In the genomic region with DNA sequence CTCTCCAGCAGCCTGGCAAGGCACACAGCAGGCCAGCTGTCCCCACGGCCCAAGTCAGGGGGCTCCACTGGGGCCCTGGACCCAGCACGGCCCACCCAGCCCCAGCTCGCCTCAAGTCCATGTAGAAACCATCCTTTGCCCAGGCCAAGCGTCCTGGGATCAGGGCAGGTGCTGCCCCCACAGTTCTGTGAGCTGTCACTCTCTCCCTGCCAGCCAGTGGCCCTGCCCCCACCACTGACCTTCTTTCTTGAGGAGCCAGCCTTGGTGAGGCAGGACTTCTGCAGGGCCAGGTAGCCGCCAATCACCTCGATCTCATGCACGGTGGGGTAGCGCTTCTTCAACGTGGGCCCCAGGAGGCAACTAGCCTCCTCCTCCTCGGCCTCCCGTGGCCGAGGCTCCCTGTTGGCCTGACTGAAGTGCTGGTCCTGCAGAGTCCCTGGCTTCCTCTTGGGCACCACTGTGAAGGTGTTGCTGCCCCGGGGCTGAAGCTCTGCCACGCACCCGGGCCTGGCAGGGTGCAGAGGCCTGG, we compare ENCODE assay signal across 9 cellular contexts. TPM values are rescaled to one million over a fixed set of nuclear protein-coding genes. Genes with fewer than 3 reads are reported as not detected.
DNase-seq lines count a peak whose midpoint lies in the region; ATAC-seq and TF ChIP-seq lines count a peak whose summit lies in the region.
"Had no signal": no experiment of that assay in that cellular context is flagged by ENCODE, and none has a peak within 500 bp of the region (broad histone marks: within the 10 kb centered on the region; RNA-seq: fewer than 3 reads in every experiment).

No MANE protein-coding gene starts in this region.

- peaks cover 21% of the 10 kb centered on the region for H3K4me1 Mint-ChIP-seq in activated CD4-positive, alpha-beta T cell treated with anti-CD3 and anti-CD28 coated beads for 36 hours
- peaks cover 19% of the 10 kb centered on the region for H3K4me1 Mint-ChIP-seq in stimulated activated effector memory CD8-positive, alpha-beta T cell treated with anti-CD3 and anti-CD28 coated beads, Interleukin-12 subunit alpha, Interleukin-12 subunit beta, amount 100 ng/mL, for 72 hours

- peak overlapping the region; percentile 58 for H3K4me3 ChIP-seq in WI38 (ENCODE audit: low read depth, low read length)
- H3K4me3 ChIP-seq in fibroblast of villous mesenchyme (ENCODE audit: low read depth, low read length), result peak overlapping the region; percentile 54

- POLR2A ChIA-PET in activated CD4-positive, alpha-beta T cell treated with anti-CD3 and anti-CD28 coated beads for 36 hours (lab: Charles Lee), result interaction anchor here (1.0 kb wide), 1 partner anchor 45 kb away, joined by 3 read pairs; no protein-coding TSS in a partner anchor

- ATAC-seq in activated CD4-positive, alpha-beta T cell treated with anti-CD3 and anti-CD28 coated beads for 36 hours, result no peak
- ATAC-seq in stimulated activated effector memory CD8-positive, alpha-beta T cell treated with anti-CD3 and anti-CD28 coated beads, Interleukin-12 subunit alpha, Interleukin-12 subunit beta, amount 100 ng/mL, for 72 hours, result no peak
- ATAC-seq in GM21528 (IDR thresholded peaks at IDR 0.05; ENCODE audit: low FRiP score, unreplicated experiment), result no peak

- peak overlapping the region; percentile 72 for H3K4me3 Mint-ChIP-seq in activated CD4-positive, alpha-beta T cell treated with anti-CD3 and anti-CD28 coated beads for 36 hours
- H3K4me3 Mint-ChIP-seq in stimulated activated effector memory CD8-positive, alpha-beta T cell treated with anti-CD3 and anti-CD28 coated beads, Interleukin-12 subunit alpha, Interleukin-12 subunit beta, amount 100 ng/mL, for 72 hours, result peak overlapping the region; percentile 73

- DNase-seq in activated CD4-positive, alpha-beta T cell treated with anti-CD3 and anti-CD28 coated beads for 36 hours, result no peak
- DNase-seq in activated CD4-positive, alpha-beta T cell treated with anti-CD3 and anti-CD28 coated beads for 1 hour, result no peak
- no peak for DNase-seq in fibroblast of villous mesenchyme (ENCODE audit: low read depth)
- DNase-seq in stimulated activated effector memory CD8-positive, alpha-beta T cell treated with anti-CD3 and anti-CD28 coated beads, Interleukin-12 subunit alpha, Interleukin-12 subunit beta, amount 100 ng/mL, for 72 hours (ENCODE audit: low spot score in 2 of 2), result no peak
- no peak for DNase-seq in D341Med (ENCODE audit: low spot score)
- no peak for DNase-seq in dedifferentiated amniotic fluid mesenchymal stem cell (ENCODE audit: extremely low spot score)
- DNase-seq: AML-193 had no signal

- no peaks in the 10 kb centered on the region for H3K27me3 Mint-ChIP-seq in activated CD4-positive, alpha-beta T cell treated with anti-CD3 and anti-CD28 coated beads for 36 hours

- no peaks in the 10 kb centered on the region for H3K36me3 Mint-ChIP-seq in activated CD4-positive, alpha-beta T cell treated with anti-CD3 and anti-CD28 coated beads for 36 hours (ENCODE audit: low read depth)
- H3K36me3 Mint-ChIP-seq in stimulated activated effector memory CD8-positive, alpha-beta T cell treated with anti-CD3 and anti-CD28 coated beads, Interleukin-12 subunit alpha, Interleukin-12 subunit beta, amount 100 ng/mL, for 72 hours, result no peaks in the 10 kb centered on the region

- H3K9me3 Mint-ChIP-seq in activated CD4-positive, alpha-beta T cell treated with anti-CD3 and anti-CD28 coated beads for 36 hours (ENCODE audit: low read depth), result no peaks in the 10 kb centered on the region
- H3K9me3 Mint-ChIP-seq in stimulated activated effector memory CD8-positive, alpha-beta T cell treated with anti-CD3 and anti-CD28 coated beads, Interleukin-12 subunit alpha, Interleukin-12 subunit beta, amount 100 ng/mL, for 72 hours, result no peaks in the 10 kb centered on the region

- H3K27ac Mint-ChIP-seq in activated CD4-positive, alpha-beta T cell treated with anti-CD3 and anti-CD28 coated beads for 36 hours, result no peak overlapping the region
- H3K27ac Mint-ChIP-seq in stimulated activated effector memory CD8-positive, alpha-beta T cell treated with anti-CD3 and anti-CD28 coated beads, Interleukin-12 subunit alpha, Interleukin-12 subunit beta, amount 100 ng/mL, for 72 hours, result no peak overlapping the region

- intact Hi-C loops in activated CD4-positive, alpha-beta T cell treated with anti-CD3 and anti-CD28 coated beads for 36 hours (cut with DNase I, micrococcal nuclease), result no loop called here

- CTCF ChIA-PET in activated CD4-positive, alpha-beta T cell treated with anti-CD3 and anti-CD28 coated beads for 36 hours (lab: Charles Lee), result interaction anchor here (0.5 kb wide), 1 partner anchor 527 kb away, joined by 3 read pairs; no protein-coding TSS in a partner anchor

- TF ChIP-seq CTCF in WI38 (IDR thresholded peaks at IDR 0.05; ENCODE audit: low read depth, low read length) (no peak), fibroblast of villous mesenchyme (IDR thresholded peaks at IDR 0.05; ENCODE audit: insufficient read depth, low read depth, low read length) (no peak)

RNA-seq across cellular contexts. Expression of a gene that starts 1.7 kb away (rescaled TPM):
- 1 to 10 TPM; 5.6 to 5.8 TPM for total RNA-seq in activated CD4-positive, alpha-beta T cell treated with anti-CD3 and anti-CD28 coated beads for 36 hours
- 6.9 and 8.1 TPM in 2 replicates for total RNA-seq in fibroblast of villous mesenchyme

RNA-seq across cellular contexts. Expression of a gene that starts 6.6 kb away (rescaled TPM):
- 10 to 100 TPM; 25.0 to 30.7 TPM for total RNA-seq in activated CD4-positive, alpha-beta T cell treated with anti-CD3 and anti-CD28 coated beads for 36 hours
- 33.2 and 40.2 TPM in 2 replicates for total RNA-seq in fibroblast of villous mesenchyme

RNA-seq across cellular contexts. Expression of a gene that starts 6.7 kb away (rescaled TPM):
- 10 to 100 TPM; 27.0 to 27.8 TPM for total RNA-seq in activated CD4-positive, alpha-beta T cell treated with anti-CD3 and anti-CD28 coated beads for 36 hours
- 7.8 and 11.0 TPM in 2 replicates for total RNA-seq in fibroblast of villous mesenchyme

RNA-seq across cellular contexts. Expression of a gene that starts 10.3 kb away (rescaled TPM):
- total RNA-seq in activated CD4-positive, alpha-beta T cell treated with anti-CD3 and anti-CD28 coated beads for 36 hours, result 10 to 100 TPM; 53.6 to 58.6 TPM
- total RNA-seq in fibroblast of villous mesenchyme, result 58.7 and 81.5 TPM in 2 replicates

RNA-seq across cellular contexts. Expression of a gene that starts 10.5 kb away (rescaled TPM):
- 10 to 100 TPM; 30.8 to 38.4 TPM for total RNA-seq in activated CD4-positive, alpha-beta T cell treated with anti-CD3 and anti-CD28 coated beads for 36 hours
- total RNA-seq in fibroblast of villous mesenchyme, result 22.9 and 24.8 TPM in 2 replicates
